Comparison of ENCODE assay signal across 1 cellular context in genomic region chr10:102461187-102462054, GRCh38.
TF ChIP-seq lines count a peak whose summit lies in the region.

No MANE protein-coding gene starts in this region.

TF ChIP-seq in HepG2, 621 proteins besides CTCF, POLR2A, EP300 and RAD21 (continued from another document and continues in another):
- no peak for TF ChIP-seq FUBP1 (CRISPR knock-in tag; IDR thresholded peaks at IDR 0.05; ENCODE audit: borderline replicate concordance)
- TF ChIP-seq ZNF784 (CRISPR knock-in tag; IDR thresholded peaks at IDR 0.05; ENCODE audit: borderline replicate concordance): 0 out of 2 replicates have a peak, but pooled peaks have one; percentile 43
- peak; percentile 63 for TF ChIP-seq HDAC1 (CRISPR knock-in tag; IDR thresholded peaks at IDR 0.05)
- no peak for TF ChIP-seq RXRA (CRISPR knock-in tag; IDR thresholded peaks at IDR 0.05)
- TF ChIP-seq MXD1 (CRISPR knock-in tag; IDR thresholded peaks at IDR 0.05): 0 out of 2 replicates have a peak, but pooled peaks have one; percentile 2
- TF ChIP-seq SYNCRIP (IDR thresholded peaks at IDR 0.05; ENCODE audit: insufficient read depth, low read depth, low read length): no peak
- no peak for TF ChIP-seq ZNF264 (CRISPR knock-in tag; IDR thresholded peaks at IDR 0.05)
- TF ChIP-seq ZFP36 (IDR thresholded peaks at IDR 0.05; ENCODE audit: borderline replicate concordance, low read depth, low read length, partially characterized antibody): no peak
- no peak; the same call in 1 of the 2 replicates for TF ChIP-seq FOXO1 (CRISPR knock-in tag; IDR thresholded peaks at IDR 0.05)
- peak; percentile 68 for TF ChIP-seq PHF20 (CRISPR knock-in tag; IDR thresholded peaks at IDR 0.05)
- peak; percentile 92 for TF ChIP-seq NR2C2 (CRISPR knock-in tag; IDR thresholded peaks at IDR 0.05; ENCODE audit: borderline replicate concordance)
- TF ChIP-seq ELF1 (CRISPR knock-in tag; IDR thresholded peaks at IDR 0.05): peak; percentile 48
- TF ChIP-seq SP1 (IDR thresholded peaks at IDR 0.05): no peak
- peak; percentile 62 for TF ChIP-seq SP1 (CRISPR knock-in tag; IDR thresholded peaks at IDR 0.05)
- peak; percentile 51; the same call in 1 of the 2 replicates for TF ChIP-seq ETV5 (CRISPR knock-in tag; IDR thresholded peaks at IDR 0.05; ENCODE audit: borderline replicate concordance)
- no peak for TF ChIP-seq ZNF414 (CRISPR knock-in tag; IDR thresholded peaks at IDR 0.05)
- no peak for TF ChIP-seq IRF9 (CRISPR knock-in tag; IDR thresholded peaks at IDR 0.05; ENCODE audit: borderline replicate concordance)
- TF ChIP-seq ZNF34 (CRISPR knock-in tag; IDR thresholded peaks at IDR 0.05; ENCODE audit: borderline replicate concordance): no peak
- peak; percentile 32 for TF ChIP-seq MED8 (CRISPR knock-in tag; IDR thresholded peaks at IDR 0.05; ENCODE audit: insufficient replicate concordance)
- TF ChIP-seq ZNF572 (CRISPR knock-in tag; IDR thresholded peaks at IDR 0.05): peak; percentile 39; the same call in 1 of the 2 replicates
- TF ChIP-seq GPBP1L1 (CRISPR knock-in tag; IDR thresholded peaks at IDR 0.05): no peak
- TF ChIP-seq ARNT (IDR thresholded peaks at IDR 0.05): no peak
- no peak for TF ChIP-seq ERF (CRISPR knock-in tag; IDR thresholded peaks at IDR 0.05)
- TF ChIP-seq YEATS4 (CRISPR knock-in tag; IDR thresholded peaks at IDR 0.05; ENCODE audit: borderline replicate concordance): 0 out of 2 replicates have a peak, but pooled peaks have one; percentile 16
- no peak for TF ChIP-seq ZNF407 (CRISPR knock-in tag; IDR thresholded peaks at IDR 0.05; ENCODE audit: not compliant biosample characterization)
- 0 out of 2 replicates have a peak, but pooled peaks have one; percentile 20 for TF ChIP-seq CBFB (CRISPR knock-in tag; IDR thresholded peaks at IDR 0.05)
- TF ChIP-seq MAFG (CRISPR knock-in tag; IDR thresholded peaks at IDR 0.05): no peak
- no peak for TF ChIP-seq ETV6 (CRISPR knock-in tag; conservative IDR thresholded peaks at IDR 0.05)
- no peak for TF ChIP-seq MAFK (conservative IDR thresholded peaks at IDR 0.05 in 1 of 2, IDR thresholded peaks at IDR 0.05 in 1 of 2; ENCODE audit: low read length in 2 of 2)
- peak; percentile 64 for TF ChIP-seq MXD4 (CRISPR knock-in tag; IDR thresholded peaks at IDR 0.05)
- no peak for TF ChIP-seq MED13 (CRISPR knock-in tag; IDR thresholded peaks at IDR 0.05)
- peak; percentile 62 for TF ChIP-seq ARNTL (CRISPR knock-in tag; IDR thresholded peaks at IDR 0.05)
- TF ChIP-seq ZNF362 (CRISPR knock-in tag; IDR thresholded peaks at IDR 0.05; ENCODE audit: borderline replicate concordance): peak; percentile 47; the same call in 1 of the 2 replicates
- TF ChIP-seq RBM22 (optimal IDR thresholded peaks at IDR 0.05; ENCODE audit: low read length): no peak
- peak; percentile 26 to 88 for TF ChIP-seq REST (IDR thresholded peaks at IDR 0.05; ENCODE audit: borderline replicate concordance in 1 of 2, low read depth in 1 of 2, low read length in 2 of 2)
- no peak for TF ChIP-seq STAG1 (CRISPR knock-in tag; IDR thresholded peaks at IDR 0.05)
- peak; percentile 93 for TF ChIP-seq ZNF574 (CRISPR knock-in tag; IDR thresholded peaks at IDR 0.05)
